In the genomic region with DNA sequence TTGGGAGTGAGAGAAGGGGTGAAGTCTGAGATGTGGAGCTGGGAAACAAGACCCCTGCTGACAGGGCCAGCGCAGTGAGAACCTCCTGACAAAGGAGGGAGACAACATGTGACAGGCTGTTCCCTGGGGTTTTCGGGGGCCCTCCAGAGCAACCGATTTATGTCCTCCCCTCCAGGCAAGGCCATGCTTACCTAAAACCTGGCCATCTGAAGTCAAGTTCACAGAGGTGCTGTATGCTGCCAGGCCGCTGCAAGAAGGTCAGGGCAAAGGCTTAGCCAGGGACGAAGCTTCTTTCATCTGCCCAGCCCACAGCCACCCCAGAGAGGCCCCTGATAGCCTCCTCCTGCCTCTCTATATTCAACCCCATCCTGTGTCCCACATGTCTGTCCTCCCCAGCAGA, we compare ENCODE assay signal across 20 cellular contexts. TPM values are rescaled to one million over a fixed set of nuclear protein-coding genes. Genes with fewer than 3 reads are reported as not detected.
"Had no signal": no experiment of that assay in that cellular context is flagged by ENCODE, and none has a peak within 500 bp of the region (broad histone marks: within the 10 kb centered on the region; RNA-seq: fewer than 3 reads in every experiment).

No MANE protein-coding gene starts in this region.

- DNase-seq: dermis blood vessel endothelial cell; dorsolateral prefrontal cortex; effector CD4-positive, alpha-beta T cell; effector memory CD4-positive, alpha-beta T cell; foreskin keratinocyte; heart left ventricle; hypothalamus; left cardiac atrium; left lung; left ventricle myocardium superior; lower lobe of right lung; mesendoderm; midbrain; naive thymus-derived CD4-positive, alpha-beta T cell had no signal

- H3K4me3 Mint-ChIP-seq: memory B cell; naive thymus-derived CD4-positive, alpha-beta T cell had no signal

- H3K27ac Mint-ChIP-seq: memory B cell; naive thymus-derived CD4-positive, alpha-beta T cell had no signal

- H3K4me1 Mint-ChIP-seq: memory B cell; naive thymus-derived CD4-positive, alpha-beta T cell had no signal

RNA-seq across cellular contexts. Expression of gene NPC1L1, which starts 20.6 kb away (rescaled TPM):
- total RNA-seq: dermis blood vessel endothelial cell, endothelial cell of umbilical vein, fibroblast of villous mesenchyme, foreskin keratinocyte, frontal cortex, left ventricle myocardium superior, lung microvascular endothelial cell, mononuclear cell had no signal
